ENCODE assay signal across 19 cellular contexts in the genomic region with DNA sequence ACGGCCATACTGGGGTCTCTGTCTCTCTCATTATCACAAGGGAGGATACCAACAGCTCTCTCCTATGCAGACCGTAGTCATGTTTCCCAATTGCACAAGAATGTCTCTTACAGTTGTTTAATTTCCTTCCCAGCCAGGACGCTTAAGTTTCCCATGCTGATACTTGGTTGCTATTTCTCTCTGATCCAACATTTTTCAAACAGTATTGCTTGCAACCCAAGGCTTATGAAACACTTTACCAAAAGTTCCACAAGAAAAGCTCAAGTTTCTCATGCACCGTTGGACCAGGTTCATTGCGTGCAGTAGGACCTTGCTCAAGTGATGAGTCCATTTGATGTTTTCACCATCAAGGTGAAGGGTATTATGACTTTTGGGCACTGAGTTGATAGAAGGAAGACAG. TPM values are rescaled to one million over a fixed set of nuclear protein-coding genes. Genes with fewer than 3 reads are reported as not detected.
A peak's percentile ranks its signal among the peaks of the same experiment; 100 is the strongest.
DNase-seq lines count a peak whose midpoint lies in the region; ATAC-seq, FAIRE-seq and TF ChIP-seq lines count a peak whose summit lies in the region.
"Had no signal": no experiment of that assay in that cellular context is flagged by ENCODE, and none has a peak within 500 bp of the region (broad histone marks: within the 10 kb centered on the region; RNA-seq: fewer than 3 reads in every experiment).

No MANE protein-coding gene starts in this region.

- no peak for DNase-seq in right lobe of liver
- no peak for DNase-seq in HepG2 (ENCODE audit: low spot score)
- DNase-seq in chondrocyte (ENCODE audit: low spot score): peak; percentile 0
- peak; percentile 79 for DNase-seq in osteoblast (ENCODE audit: insufficient read length, low spot score, missing footprints)
- DNase-seq in NOMO-1 treated with dmso at 0.1 percent for 144 hours (lab: John Stamatoyannopoulos, UW; ENCODE audit: unreplicated experiment): no peak
- DNase-seq in GM23248: no peak
- DNase-seq: CD4-positive, CD25-positive, alpha-beta regulatory T cell; DMS 273 treated with DMSO at 0.1 percent for 48 hours; DMS79; EL; KBM-7 had no signal

- H3K9me3 Mint-ChIP-seq in chondrocyte (ENCODE audit: low read depth): no peaks in the 10 kb centered on the region
- H3K9me3 Mint-ChIP-seq: CD4-positive, CD25-positive, alpha-beta regulatory T cell had no signal

- H3F3A ChIP-seq in OCI-LY1 (ENCODE audit: insufficient read depth, low read length) (peaks cover 7% of the 10 kb centered on the region; the same call in 1 of the 2 replicates), GM23248 (ENCODE audit: insufficient read depth) (no peaks in the 10 kb centered on the region)

- H3K4me2 ChIP-seq in HepG2 (ENCODE audit: low read depth, low read length): no peak overlapping the region
- H3K4me2 ChIP-seq in OCI-LY1 (ENCODE audit: low read length): peak overlapping the region; percentile 50; the same call in 1 of the 2 replicates
- H3K4me2 ChIP-seq in osteoblast (ENCODE audit: insufficient read depth, low read length): no peak overlapping the region
- no peak overlapping the region for H3K4me2 ChIP-seq in GM23248 (ENCODE audit: unreplicated experiment)
- H3K4me2 ChIP-seq: BLaER1 had no signal

- no peak for FAIRE-seq in HepG2 (lab: Jason Lieb, UNC)
- FAIRE-seq: A204.1, G401.6, GM12891, H1 had no signal

- H3K4me3 Mint-ChIP-seq in chondrocyte (ENCODE audit: unreplicated experiment): no peak overlapping the region
- H3K4me3 Mint-ChIP-seq: CD4-positive, CD25-positive, alpha-beta regulatory T cell had no signal

- H3K27ac Mint-ChIP-seq in chondrocyte (ENCODE audit: unreplicated experiment): no peak overlapping the region

- H3K27ac ChIP-seq in right lobe of liver (peak overlapping the region in 2 of 3 donors; percentile 74 to 91), HepG2 (ENCODE audit: extremely low read length, insufficient read depth, low read length) (no peak overlapping the region), OCI-LY1 (ENCODE audit: low read depth, low read length, poor library complexity, severe bottlenecking) (peak overlapping the region; percentile 99), osteoblast (ENCODE audit: low read depth, low read length) (no peak overlapping the region), GM23248 (no peak overlapping the region)
- H3K27ac ChIP-seq: BLaER1 had no signal

- H3K9ac ChIP-seq in HepG2 (ENCODE audit: insufficient read depth, low read depth, low read length) (no peak overlapping the region), OCI-LY1 (ENCODE audit: low read length) (peak overlapping the region; percentile 74), GM23248 (no peak overlapping the region)

- H3K4me3 ChIP-seq in right lobe of liver (no peak overlapping the region), HepG2 (replicated peaks in 1 of 3; ENCODE audit: insufficient read depth in 1 of 3, low read depth in 2 of 3, low read length in 3 of 3) (no peak overlapping the region), OCI-LY1 (ENCODE audit: low read depth, low read length, poor library complexity, severe bottlenecking) (no peak overlapping the region), osteoblast (ENCODE audit: insufficient read depth, low read length) (no peak overlapping the region), GM23248 (no peak overlapping the region)
- H3K4me3 ChIP-seq: BLaER1, HAP-1 had no signal

- H2AFZ ChIP-seq in HepG2 (ENCODE audit: low read length): no peak overlapping the region
- H2AFZ ChIP-seq in OCI-LY1 (ENCODE audit: low read length): no peak overlapping the region
- H2AFZ ChIP-seq in osteoblast (ENCODE audit: low read length): no peak overlapping the region
- H2AFZ ChIP-seq in GM23248: no peak overlapping the region

- H3K36me3 ChIP-seq in right lobe of liver (no peaks in the 10 kb centered on the region), HepG2 (replicated peaks in 1 of 2; ENCODE audit: control insufficient read depth in 1 of 2, insufficient read depth in 2 of 2, low read length in 2 of 2) (no peaks in the 10 kb centered on the region), OCI-LY1 (ENCODE audit: insufficient read depth, low read length) (no peaks in the 10 kb centered on the region), osteoblast (ENCODE audit: insufficient read depth, low read length) (no peaks in the 10 kb centered on the region), GM23248 (ENCODE audit: low read depth) (no peaks in the 10 kb centered on the region)
- H3K36me3 ChIP-seq: BLaER1, HAP-1 had no signal

- CTCF ChIA-PET in HepG2 (lab: Yijun Ruan, JAX; ENCODE audit: low intra/inter-chr PET ratio, low total read pairs): no interaction called here

- intact Hi-C loops in right lobe of liver (cut with DNase I) (no loop called here), HepG2 (cut with micrococcal nuclease; ENCODE audit: unreplicated experiment) (no loop called here)

- 82% methylated on average over 5 of the region's 5 CpGs for WGBS in right lobe of liver (ENCODE audit: insufficient coverage, low coverage, low lambda C conversion rate, missing lambda C conversion rate)
- 29% methylated on average over 5 of the region's 5 CpGs for whole genome bisulfite sequencing in HepG2 (ENCODE audit: low lambda C conversion rate)
- WGBS in GM23248 (ENCODE audit: low coverage in 1 of 2, low lambda C conversion rate in 2 of 2, missing lambda C conversion rate in 2 of 2), 2 experiments: 57 to 61% methylated on average over 5 of the region's 5 CpGs

- no peaks in the 10 kb centered on the region for H3K9me3 ChIP-seq in right lobe of liver
- H3K9me3 ChIP-seq in HepG2 (ENCODE audit: low read length): no peaks in the 10 kb centered on the region
- H3K9me3 ChIP-seq in OCI-LY1 (ENCODE audit: low read length): no peaks in the 10 kb centered on the region
- H3K9me3 ChIP-seq in osteoblast (ENCODE audit: low read depth, low read length): no peaks in the 10 kb centered on the region
- no peaks in the 10 kb centered on the region for H3K9me3 ChIP-seq in GM23248 (ENCODE audit: low read depth)
- H3K9me3 ChIP-seq: BLaER1, HAP-1 had no signal

- no peaks in the 10 kb centered on the region for H3K27me3 ChIP-seq in right lobe of liver
- H3K27me3 ChIP-seq in HepG2 (ENCODE audit: control insufficient read depth in 1 of 2, insufficient read depth in 2 of 2, low read length in 2 of 2): 0 out of 5 replicates have a peak, but pooled peaks cover 0 to 2% of the 10 kb centered on the region in 2 experiments
- no peaks in the 10 kb centered on the region for H3K27me3 ChIP-seq in OCI-LY1 (ENCODE audit: insufficient read depth, low read length)
- no peaks in the 10 kb centered on the region for H3K27me3 ChIP-seq in osteoblast (ENCODE audit: insufficient read depth, low read length)
- H3K27me3 ChIP-seq in GM23248 (replicated peaks; ENCODE audit: insufficient read depth): no peaks in the 10 kb centered on the region
- H3K27me3 ChIP-seq: BLaER1 had no signal

- H3K4me1 Mint-ChIP-seq in chondrocyte (ENCODE audit: low read depth): peaks cover 6% of the 10 kb centered on the region

- H3K9me2 ChIP-seq in OCI-LY1 (ENCODE audit: low read depth, low read length) (no peaks in the 10 kb centered on the region), GM23248 (ENCODE audit: insufficient read depth) (no peaks in the 10 kb centered on the region)

- H3K4me1 ChIP-seq in right lobe of liver (peaks cover 0 to 37% (median 21%) of the 10 kb centered on the region in 4 donors), HepG2 (ENCODE audit: insufficient read depth, low read length) (peaks cover 13% of the 10 kb centered on the region), OCI-LY1 (ENCODE audit: insufficient read depth, low read length, severe bottlenecking) (peaks cover 90% of the 10 kb centered on the region), osteoblast (ENCODE audit: insufficient read depth, low read length) (peaks cover 7% of the 10 kb centered on the region), GM23248 (ENCODE audit: insufficient read depth) (peaks cover 9% of the 10 kb centered on the region; the same call in 1 of the 2 replicates)
- H3K4me1 ChIP-seq: HAP-1 had no signal

- no peak for TF ChIP-seq CTCF in right lobe of liver (IDR thresholded peaks at IDR 0.05)
- no peak for TF ChIP-seq CTCF in HepG2 (CRISPR knock-in tag; IDR thresholded peaks at IDR 0.05)
- no peak for TF ChIP-seq CTCF in OCI-LY1 (IDR thresholded peaks at IDR 0.05; ENCODE audit: low read length)
- TF ChIP-seq CTCF in chondrocyte (IDR thresholded peaks at IDR 0.05): no peak
- no peak for TF ChIP-seq CTCF in osteoblast (IDR thresholded peaks at IDR 0.05; ENCODE audit: extremely low read depth, low read depth, low read length)

- H4K20me1 ChIP-seq in HepG2 (ENCODE audit: insufficient read depth, low read length) (no peaks in the 10 kb centered on the region; the same call in 1 of the 2 replicates), OCI-LY1 (ENCODE audit: insufficient read depth, low read length) (no peaks in the 10 kb centered on the region), osteoblast (ENCODE audit: insufficient read depth, low read length) (no peaks in the 10 kb centered on the region), GM23248 (ENCODE audit: insufficient read depth) (no peaks in the 10 kb centered on the region)
- H4K20me1 ChIP-seq: BLaER1 had no signal

- H3K36me3 Mint-ChIP-seq in chondrocyte (ENCODE audit: low read depth): no peaks in the 10 kb centered on the region
- H3K36me3 Mint-ChIP-seq: CD4-positive, CD25-positive, alpha-beta regulatory T cell had no signal

- BruUV-seq in HepG2 (replicated peaks; lab: Mats Ljungman, UMichigan): no TSS peak

- in situ Hi-C loops in HepG2 (cut with HindIII; ENCODE audit: extremely low pct_ligation_motif_present, low pct_unique_long_range_greater_than_20kb): no loop called here
- in situ Hi-C loops in GM23248 (cut with MboI): no loop called here

- H3K27me3 Mint-ChIP-seq in chondrocyte (ENCODE audit: low read depth): peaks cover 29% of the 10 kb centered on the region

- no peak for TF ChIP-seq EP300 in HepG2 (IDR thresholded peaks at IDR 0.05; ENCODE audit: low read depth in 2 of 2, low read length in 2 of 2)
- no peak for TF ChIP-seq EP300 in HepG2 (CRISPR knock-in tag; IDR thresholded peaks at IDR 0.05; ENCODE audit: borderline replicate concordance)

- H3K79me2 ChIP-seq in HepG2 (ENCODE audit: insufficient read depth, low read length): no peaks in the 10 kb centered on the region
- H3K79me2 ChIP-seq in OCI-LY1 (ENCODE audit: insufficient read depth, low read length): no peaks in the 10 kb centered on the region
- H3K79me2 ChIP-seq in osteoblast (ENCODE audit: insufficient read depth, low read length): no peaks in the 10 kb centered on the region
- H3K79me2 ChIP-seq in GM23248 (ENCODE audit: insufficient read depth): no peaks in the 10 kb centered on the region

- POLR2A ChIA-PET in HepG2 (lab: Yijun Ruan, JAX): no interaction called here

- TF ChIP-seq POLR2A in right lobe of liver (IDR thresholded peaks at IDR 0.05) (no peak), HepG2 (IDR thresholded peaks at IDR 0.05; ENCODE audit: insufficient read depth in 1 of 2, low read depth in 2 of 2, low read length in 2 of 2) (no peak)

- TF ChIP-seq RAD21 in HepG2 (CRISPR knock-in tag; IDR thresholded peaks at IDR 0.05): no peak

- no peak for ATAC-seq in right lobe of liver
- ATAC-seq in HepG2: no peak
- ATAC-seq in HG03135 (IDR thresholded peaks at IDR 0.05; ENCODE audit: unreplicated experiment): no peak

RNA-seq across cellular contexts. Expression of a gene that starts 46.6 kb away (rescaled TPM):
- total RNA-seq in right lobe of liver (not detected), HepG2 (2016; rRNA removed; fragmentation: Illumina TruSeq; extraction: Trizol) (not detected in 2 replicates), chondrocyte (1.4 to 1.5 TPM in 2 of 3 replicates, not detected in the other), osteoblast (not detected in 2 replicates)
- not detected in 2 replicates for total RNA-seq in HepG2 (2016; cell fraction: cytosol; rRNA removed; fragmentation: Illumina TruSeq; extraction: Trizol; ENCODE audit: low read depth)
- not detected in 2 replicates for total RNA-seq in HepG2 (2016; cell fraction: insoluble cytoplasmic fraction; rRNA removed; fragmentation: Illumina TruSeq; extraction: Trizol)
- total RNA-seq in HepG2 (2016; cell fraction: membrane; rRNA removed; fragmentation: Illumina TruSeq; extraction: Trizol): not detected in 2 replicates
- total RNA-seq in HepG2 (2016; cell fraction: nucleus; rRNA removed; fragmentation: Illumina TruSeq; extraction: Trizol): not detected in 2 replicates
- polyA plus RNA-seq in HepG2 (2011; rRNA removed) (not detected in 2 replicates), GM23248 (2016; fragmentation: Nextera tagmentation; extraction: Ambion mirVana) (not detected in 2 replicates)
- 0.06 and 0.07 TPM in 2 replicates for polyA plus RNA-seq in HepG2 (2011; cell fraction: cytosol; rRNA removed)
- 0.43 TPM in 1 of 2 replicates, not detected in the other for polyA plus RNA-seq in HepG2 (2011; cell fraction: nucleus; rRNA removed)
- polyA plus RNA-seq in HepG2 (2012): not detected in 2 replicates
- polyA plus RNA-seq in HepG2 (2016; cell fraction: cytosol; fragmentation: Illumina TruSeq; extraction: Trizol; ENCODE audit: low read depth): not detected in 2 replicates
- polyA plus RNA-seq in HepG2 (2016; cell fraction: insoluble cytoplasmic fraction; fragmentation: Illumina TruSeq; extraction: Trizol; ENCODE audit: low read depth): not detected in 2 replicates
- not detected in 2 replicates for polyA plus RNA-seq in HepG2 (2016; cell fraction: membrane; fragmentation: Illumina TruSeq; extraction: Trizol; ENCODE audit: low read depth)
- polyA plus RNA-seq in HepG2 (2016; cell fraction: nucleus; fragmentation: Illumina TruSeq; extraction: Trizol; ENCODE audit: insufficient read depth, low read depth): not detected in 2 replicates
- not detected in 2 replicates for polyA minus RNA-seq in HepG2 (2011; rRNA and poly(A)+ RNA removed; ENCODE audit: low replicate concordance)
- not detected in 2 replicates for polyA minus RNA-seq in HepG2 (2011; cell fraction: cytosol; rRNA and poly(A)+ RNA removed)
- not detected in 2 replicates for polyA minus RNA-seq in HepG2 (2011; cell fraction: nucleus; rRNA and poly(A)+ RNA removed)
- total RNA-seq in GM23248 (2014; rRNA removed; shearing (Covaris generic)): not detected in 2 replicates
- total RNA-seq: CD4-positive, CD25-positive, alpha-beta regulatory T cell; H1 had no signal
- polyA plus RNA-seq: H1 had no signal

Comparison
In these comparisons a context has a peak if more than half of its experiments do, and no peak if none do; other contexts are left out.
1. H3K27ac ChIP-seq: peak in right lobe of liver (2 of 3) and OCI-LY1 (single experiment); none in HepG2 (single experiment), osteoblast (single experiment) and GM23248 (single experiment).
2. DNase-seq: peak in chondrocyte (single experiment) and osteoblast (single experiment); none in right lobe of liver (0 of 3), HepG2 (single experiment), NOMO-1 treated with dmso at 0.1 percent for 144 hours (single experiment) and GM23248 (single experiment).